In the genomic region with DNA sequence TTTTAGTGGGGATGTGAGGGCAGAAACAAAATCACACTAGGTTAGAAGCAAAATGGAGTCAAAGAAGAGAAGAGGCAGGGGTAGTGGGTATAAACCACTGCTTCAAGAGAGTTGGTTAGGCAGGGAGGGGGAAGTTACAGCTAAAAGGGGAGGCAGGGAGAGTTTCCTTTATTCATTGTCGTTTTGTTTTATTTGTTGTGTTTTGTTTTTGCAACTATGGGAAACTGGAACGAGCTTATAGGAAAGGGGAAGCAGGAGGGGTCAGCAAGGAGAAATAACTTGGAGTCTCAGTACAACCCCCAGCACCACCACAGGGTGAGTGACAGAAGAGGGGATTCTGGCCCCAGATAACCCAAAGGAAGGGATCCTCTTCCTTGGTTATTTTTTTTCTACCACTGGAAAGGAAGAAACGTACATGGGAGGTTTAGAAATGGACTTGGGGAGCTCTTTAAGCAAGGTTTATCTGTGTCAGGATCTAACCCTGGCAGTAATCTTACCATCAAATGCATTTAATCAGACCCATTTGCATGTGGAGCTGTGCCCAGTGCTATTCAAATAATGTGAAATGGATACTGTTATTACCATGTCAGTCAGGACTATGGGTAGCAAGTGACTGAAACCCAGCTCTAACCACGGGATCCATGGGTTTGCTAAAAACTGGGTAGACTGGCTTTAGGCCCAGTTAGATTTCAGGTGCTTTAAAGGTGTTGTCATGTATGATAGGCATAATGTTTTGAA, we compare ENCODE assay signal across 18 cellular contexts.
A peak's percentile ranks its signal among the peaks of the same experiment; 100 is the strongest.
DNase-seq lines count a peak whose midpoint lies in the region; ATAC-seq and TF ChIP-seq lines count a peak whose summit lies in the region.
"Had no signal": no experiment of that assay in that cellular context is flagged by ENCODE, and none has a peak within 500 bp of the region (broad histone marks: within the 10 kb centered on the region; RNA-seq: fewer than 3 reads in every experiment).

No MANE protein-coding gene starts in this region.

- 58 to 78% methylated on average over 3 to 4 of the region's 4 CpGs for WGBS in transverse colon (ENCODE audit: low coverage in 1 of 2), 2 donors

- peak overlapping the region; percentile 59 for H3K4me2 ChIP-seq in Karpas-422 (ENCODE audit: low read depth, low read length, poor library complexity, severe bottlenecking)
- H3K4me2 ChIP-seq in OCI-LY7 (ENCODE audit: low read length) = no peak overlapping the region
- H3K4me2 ChIP-seq: neural progenitor cell had no signal

- no peaks in the 10 kb centered on the region for H3K9me3 ChIP-seq in Karpas-422 (ENCODE audit: low read length)
- H3K9me3 ChIP-seq in left lung = no peaks in the 10 kb centered on the region
- H3K9me3 ChIP-seq in transverse colon = no peaks in the 10 kb centered on the region
- no peaks in the 10 kb centered on the region for H3K9me3 ChIP-seq in OCI-LY7 (ENCODE audit: low read length)
- H3K9me3 ChIP-seq: gastroesophageal sphincter had no signal

- H3K36me3 ChIP-seq in Karpas-422 (ENCODE audit: insufficient read depth, low read length) = no peaks in the 10 kb centered on the region
- no peaks in the 10 kb centered on the region for H3K36me3 ChIP-seq in left lung
- H3K36me3 ChIP-seq in transverse colon = no peaks in the 10 kb centered on the region
- H3K36me3 ChIP-seq in OCI-LY7 (ENCODE audit: insufficient read depth, low read length) = no peaks in the 10 kb centered on the region
- H3K36me3 ChIP-seq: gastroesophageal sphincter, neural progenitor cell had no signal

- no TSS peak for BruUV-seq in OCI-LY7 (replicated peaks; lab: Mats Ljungman, UMichigan)

- peaks cover 3% of the 10 kb centered on the region for H3K36me3 Mint-ChIP-seq in activated naive CD8-positive, alpha-beta T cell treated with anti-CD3 and anti-CD28 coated beads for 36 hours
- no peaks in the 10 kb centered on the region for H3K36me3 Mint-ChIP-seq in activated naive CD8-positive, alpha-beta T cell treated with anti-CD3 and anti-CD28 coated beads, Interleukin-2, amount 50 U/mL, for 24 hours (ENCODE audit: low read depth)
- H3K36me3 Mint-ChIP-seq: neural progenitor cell had no signal

- H3K27me3 ChIP-seq in Karpas-422 (ENCODE audit: low read length) (no peaks in the 10 kb centered on the region), left lung (no peaks in the 10 kb centered on the region), transverse colon (no peaks in the 10 kb centered on the region)
- H3K27me3 ChIP-seq: gastroesophageal sphincter had no signal

- H3K27ac Mint-ChIP-seq in activated naive CD8-positive, alpha-beta T cell treated with anti-CD3 and anti-CD28 coated beads for 36 hours = no peak overlapping the region
- no peak overlapping the region for H3K27ac Mint-ChIP-seq in activated naive CD8-positive, alpha-beta T cell treated with anti-CD3 and anti-CD28 coated beads, Interleukin-2, amount 50 U/mL, for 24 hours
- H3K27ac Mint-ChIP-seq: neural progenitor cell had no signal

- peaks cover 5% of the 10 kb centered on the region for H3K27me3 Mint-ChIP-seq in activated naive CD8-positive, alpha-beta T cell treated with anti-CD3 and anti-CD28 coated beads for 36 hours
- H3K27me3 Mint-ChIP-seq in activated naive CD8-positive, alpha-beta T cell treated with anti-CD3 and anti-CD28 coated beads, Interleukin-2, amount 50 U/mL, for 24 hours = peaks cover 1% of the 10 kb centered on the region

- TF ChIP-seq CTCF in left lung (IDR thresholded peaks at IDR 0.05) (no peak), transverse colon (IDR thresholded peaks at IDR 0.05) (no peak), OCI-LY7 (conservative IDR thresholded peaks at IDR 0.05; ENCODE audit: low read length) (no peak)

- intact Hi-C loops in left lung (cut with DNase I) (no loop called here), transverse colon (cut with DNase I; ENCODE audit: low total_unique reads) (no loop called here), OCI-LY7 (cut with micrococcal nuclease; ENCODE audit: unreplicated experiment) (no loop called here)

- H3K4me1 ChIP-seq in Karpas-422 (ENCODE audit: low read length) = peaks cover 50% of the 10 kb centered on the region
- peaks cover 34 to 37% of the 10 kb centered on the region in 2 donors for H3K4me1 ChIP-seq in left lung
- peaks cover 30 to 42% (median 35%) of the 10 kb centered on the region in 4 donors for H3K4me1 ChIP-seq in transverse colon
- H3K4me1 ChIP-seq in OCI-LY7 (ENCODE audit: insufficient read depth, low read length, poor library complexity, severe bottlenecking) = peaks cover 24% of the 10 kb centered on the region

- H3K9ac ChIP-seq in Karpas-422 (ENCODE audit: low read length) = peak overlapping the region; percentile 55
- H3K9ac ChIP-seq: neural progenitor cell had no signal

- H3K27ac ChIP-seq in Karpas-422 (ENCODE audit: low read length) = peak overlapping the region; percentile 42
- H3K27ac ChIP-seq in left lung = peak overlapping the region; percentile 21 to 98
- H3K27ac ChIP-seq in transverse colon = peak overlapping the region; percentile 96 to 100 (median 100)
- H3K27ac ChIP-seq in OCI-LY7 (ENCODE audit: low read depth, low read length, poor library complexity, severe bottlenecking) = no peak overlapping the region
- H3K27ac ChIP-seq: neural progenitor cell had no signal

- in situ Hi-C loops in transverse colon (cut with MboI; ENCODE audit: low pct_ligation_motif_present in 1 of 4, low pct_unique_long_range_greater_than_20kb in 1 of 4, low sequenced_read_pairs in 3 of 4) = loop anchor here in 3 of 4 donors (25.0 kb wide), 3 partner anchors 254 to 929 kb away; a partner anchor contains a TSS

- POLR2A ChIA-PET in OCI-LY7 (lab: Charles Lee) = interaction anchor here (0.6 to 12.7 kb wide), 4 partner anchors 14 to 536 kb away, joined by 3 to 171 read pairs (median 4); a partner anchor contains a TSS

- H3K9me2 ChIP-seq in Karpas-422 (replicated peaks; ENCODE audit: insufficient read depth, low read length) (no peaks in the 10 kb centered on the region), OCI-LY7 (ENCODE audit: insufficient read depth, low read length) (no peaks in the 10 kb centered on the region)

- peaks cover 54% of the 10 kb centered on the region for H3K4me1 Mint-ChIP-seq in activated naive CD8-positive, alpha-beta T cell treated with anti-CD3 and anti-CD28 coated beads for 36 hours
- peaks cover 65% of the 10 kb centered on the region for H3K4me1 Mint-ChIP-seq in activated naive CD8-positive, alpha-beta T cell treated with anti-CD3 and anti-CD28 coated beads, Interleukin-2, amount 50 U/mL, for 24 hours

- DNase-seq in activated naive CD8-positive, alpha-beta T cell treated with anti-CD3 and anti-CD28 coated beads for 36 hours = no peak
- no peak for DNase-seq in activated naive CD8-positive, alpha-beta T cell treated with anti-CD3 and anti-CD28 coated beads, Interleukin-2, amount 50 U/mL, for 24 hours
- DNase-seq in Karpas-422 (peak; percentile 74), left lung (no peak), transverse colon (no peak), OCI-LY7 (ENCODE audit: low spot score) (no peak)
- no peak for DNase-seq in stimulated activated CD4-positive, alpha-beta T cell treated with anti-CD3 and anti-CD28 coated beads, Interleukin-1b, Interleukin-23, amount 100 ng/mL, for 48 hours
- DNase-seq: activated B cell treated with CpG ODN at 0.5 μM for 24 hours, cerebellar nuclear complex, mesenchymal stem cell, NCI-H1092, NCI-H2171 treated with DMSO at 0.1 percent for 48 hours, NCI-H774, SW 1271 had no signal

- H3K79me2 ChIP-seq in Karpas-422 (ENCODE audit: low read length) (no peaks in the 10 kb centered on the region), OCI-LY7 (ENCODE audit: insufficient read depth, low read depth, low read length) (no peaks in the 10 kb centered on the region)

- CTCF ChIA-PET in OCI-LY7 (lab: Charles Lee; ENCODE audit: unreplicated experiment) = no interaction called here

- H2AFZ ChIP-seq in Karpas-422 (ENCODE audit: low read length) = peak overlapping the region; percentile 59
- no peak overlapping the region for H2AFZ ChIP-seq in OCI-LY7 (ENCODE audit: low read length)
- H2AFZ ChIP-seq: neural progenitor cell had no signal

- H3K9me3 Mint-ChIP-seq in activated naive CD8-positive, alpha-beta T cell treated with anti-CD3 and anti-CD28 coated beads for 36 hours = no peaks in the 10 kb centered on the region
- no peaks in the 10 kb centered on the region for H3K9me3 Mint-ChIP-seq in activated naive CD8-positive, alpha-beta T cell treated with anti-CD3 and anti-CD28 coated beads, Interleukin-2, amount 50 U/mL, for 24 hours
- H3K9me3 Mint-ChIP-seq: activated B cell treated with CpG ODN at 0.5 μM for 24 hours, neural progenitor cell had no signal

- no peak for TF ChIP-seq POLR2A in transverse colon (IDR thresholded peaks at IDR 0.05)

- no peak for TF ChIP-seq EP300 in transverse colon (IDR thresholded peaks at IDR 0.05; ENCODE audit: low read depth)

- no peak for ATAC-seq in activated naive CD8-positive, alpha-beta T cell treated with anti-CD3 and anti-CD28 coated beads, Interleukin-2, amount 50 U/mL, for 24 hours
- ATAC-seq in left lung (no peak), HG03097 (IDR thresholded peaks at IDR 0.05; ENCODE audit: low FRiP score, unreplicated experiment) (no peak)
- ATAC-seq: gastroesophageal sphincter, HCT116 had no signal

- H4K20me1 ChIP-seq in Karpas-422 (ENCODE audit: insufficient read depth, low read depth, low read length) (no peaks in the 10 kb centered on the region), OCI-LY7 (ENCODE audit: insufficient read depth, low read length) (no peaks in the 10 kb centered on the region)

- peak overlapping the region; percentile 7 for H3K4me3 Mint-ChIP-seq in activated naive CD8-positive, alpha-beta T cell treated with anti-CD3 and anti-CD28 coated beads for 36 hours
- no peak overlapping the region for H3K4me3 Mint-ChIP-seq in activated naive CD8-positive, alpha-beta T cell treated with anti-CD3 and anti-CD28 coated beads, Interleukin-2, amount 50 U/mL, for 24 hours
- H3K4me3 Mint-ChIP-seq: activated B cell treated with CpG ODN at 0.5 μM for 24 hours, neural progenitor cell had no signal

- H3K4me3 ChIP-seq in Karpas-422 (ENCODE audit: low read length) = peak overlapping the region; percentile 40
- no peak overlapping the region for H3K4me3 ChIP-seq in left lung
- no peak overlapping the region for H3K4me3 ChIP-seq in transverse colon
- H3K4me3 ChIP-seq in OCI-LY7 (ENCODE audit: low read depth, low read length, poor library complexity, severe bottlenecking) = no peak overlapping the region
- H3K4me3 ChIP-seq: gastroesophageal sphincter, neural progenitor cell had no signal
